27 cellular contexts compared by ENCODE assay signal in the genomic region with DNA sequence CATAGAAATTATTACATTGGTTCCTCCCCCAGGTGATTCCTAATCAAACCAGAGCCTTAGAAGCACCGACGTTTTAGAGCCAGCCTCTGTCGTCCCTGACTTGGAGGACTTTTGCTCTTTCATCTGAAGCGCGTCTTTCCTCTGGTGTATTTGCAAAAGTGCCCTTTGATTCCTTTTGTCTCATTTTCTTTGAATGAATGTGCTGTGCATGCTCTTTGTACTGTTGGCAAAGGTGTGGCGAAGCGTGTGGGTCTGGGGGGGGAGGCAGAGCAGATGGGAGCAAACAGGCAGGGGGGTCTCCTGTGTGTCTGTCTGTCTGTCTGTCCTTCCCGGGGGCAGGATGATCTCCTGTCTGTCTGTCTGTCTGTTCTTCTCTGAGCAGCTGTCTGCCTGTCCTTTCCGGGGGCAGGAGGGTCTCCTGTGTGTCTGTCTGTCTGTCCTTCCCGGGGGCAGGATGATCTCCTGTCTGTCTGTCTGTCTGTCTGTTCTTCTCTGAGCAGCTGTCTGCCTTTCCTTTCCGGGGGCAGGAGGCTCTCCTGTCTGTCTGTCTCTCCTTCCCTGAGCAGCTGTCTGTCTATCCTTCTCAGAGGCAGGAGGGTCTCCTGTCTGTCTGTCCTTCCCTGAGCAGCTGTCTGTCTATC.
DNase-seq lines count a peak whose midpoint lies in the region; ATAC-seq and TF ChIP-seq lines count a peak whose summit lies in the region.
"Had no signal": no experiment of that assay in that cellular context is flagged by ENCODE, and none has a peak within 500 bp of the region (broad histone marks: within the 10 kb centered on the region; RNA-seq: fewer than 3 reads in every experiment).

No MANE protein-coding gene starts in this region.

- no peak overlapping the region for H3K4ac ChIP-seq in neuronal stem cell (ENCODE audit: low read length)

- no peak overlapping the region for H2BK12ac ChIP-seq in neuronal stem cell (ENCODE audit: low read length)

- H3K18ac ChIP-seq in neuronal stem cell (ENCODE audit: low read length) = peak overlapping the region; percentile 53

- no peak overlapping the region for H3K23ac ChIP-seq in neuronal stem cell (ENCODE audit: low read depth, low read length, poor library complexity)

- no CpG with 5 or more reads among the region's 11 CpGs for WGBS in neuronal stem cell (ENCODE audit: extremely low coverage in 2 of 2, insufficient read length in 2 of 2, insufficient replicate concordance in 1 of 2), 2 donors

- H3K4me2 ChIP-seq in GM23338 (no peak overlapping the region), neuronal stem cell (ENCODE audit: insufficient read depth, low read length, poor library complexity, severe bottlenecking) (no peak overlapping the region)
- H3K4me2 ChIP-seq: PC-9 had no signal

- no peaks in the 10 kb centered on the region for H3K79me2 ChIP-seq in GM23338 (replicated peaks; ENCODE audit: insufficient read depth)

- H3K27ac Mint-ChIP-seq in GM23338 = peak overlapping the region; percentile 59
- H3K27ac Mint-ChIP-seq: CD14-positive monocyte had no signal

- H3K9me3 ChIP-seq in neuronal stem cell (replicated peaks in 1 of 2; ENCODE audit: control insufficient read depth in 2 of 2, insufficient read depth in 1 of 2, low read depth in 1 of 2, low read length in 2 of 2) = no peaks in the 10 kb centered on the region
- H3K9me3 ChIP-seq: BE2C, SJCRH30 had no signal

- no peak overlapping the region for H2BK5ac ChIP-seq in neuronal stem cell (ENCODE audit: low read length)

- no peak overlapping the region for H3K4me3 Mint-ChIP-seq in GM23338
- H3K4me3 Mint-ChIP-seq: CD14-positive monocyte; CD8-positive, alpha-beta memory T cell had no signal

- H3K27ac ChIP-seq in GM23338 (ENCODE audit: low read depth) (no peak overlapping the region), neuronal stem cell (replicated peaks; ENCODE audit: low read length) (no peak overlapping the region)
- H3K27ac ChIP-seq: PC-9, SJCRH30 had no signal

- H3F3A ChIP-seq in GM23338 (replicated peaks; ENCODE audit: low read depth) = no peaks in the 10 kb centered on the region

- H3K36me3 ChIP-seq in GM23338 (ENCODE audit: insufficient read depth) (no peaks in the 10 kb centered on the region; the same call in 1 of the 2 replicates), neuronal stem cell (replicated peaks in 1 of 2; ENCODE audit: control insufficient read depth in 2 of 2, insufficient read depth in 2 of 2, low read length in 2 of 2) (no peaks in the 10 kb centered on the region)
- H3K36me3 ChIP-seq: BE2C, SJCRH30 had no signal

- H2BK15ac ChIP-seq in neuronal stem cell (ENCODE audit: low read length) = no peak overlapping the region

- H3K36me3 Mint-ChIP-seq in GM23338 (ENCODE audit: low read depth) = no peaks in the 10 kb centered on the region
- H3K36me3 Mint-ChIP-seq: CD14-positive monocyte had no signal

- H4K8ac ChIP-seq in neuronal stem cell (ENCODE audit: low read depth, low read length) = no peak overlapping the region

- peak overlapping the region; percentile 56 for H2AK5ac ChIP-seq in neuronal stem cell (ENCODE audit: low read depth, low read length)

- no peak for ATAC-seq in GM23338
- ATAC-seq: K562, Right ventricle myocardium inferior, SK-N-SH treated with all-trans-retinoic acid at 6 μM for 48 hours had no signal

- no peak for TF ChIP-seq CTCF in GM23338 (conservative IDR thresholded peaks at IDR 0.05; ENCODE audit: low read depth in 2 of 2)

- no peak overlapping the region for H2BK120ac ChIP-seq in neuronal stem cell (ENCODE audit: low read depth, low read length)

- H3K4me1 ChIP-seq in GM23338 (ENCODE audit: insufficient read depth) = 0 out of 2 replicates have a peak, but pooled peaks cover 4% of the 10 kb centered on the region
- H3K4me1 ChIP-seq in neuronal stem cell (ENCODE audit: control insufficient read depth in 2 of 2, insufficient read depth in 1 of 2, low read depth in 1 of 2, low read length in 2 of 2) = peaks cover 0 to 6% of the 10 kb centered on the region in 2 donors
- H3K4me1 ChIP-seq: BE2C, SJCRH30 had no signal

- H3K79me1 ChIP-seq in neuronal stem cell (ENCODE audit: low read depth, low read length) = no peaks in the 10 kb centered on the region

- peaks cover 3% of the 10 kb centered on the region for H3K27me3 Mint-ChIP-seq in GM23338 (ENCODE audit: insufficient read depth, low read depth, poor library complexity)

- peaks cover 2% of the 10 kb centered on the region; the same call in 2 of the 3 replicates for H3K9me3 Mint-ChIP-seq in GM23338
- H3K9me3 Mint-ChIP-seq: CD8-positive, alpha-beta memory T cell had no signal

- DNase-seq in NCI-H146 (lab: John Stamatoyannopoulos, UW) = peak; percentile 9
- DNase-seq in NCI-H146 treated with DMSO at 0.1 percent for 48 hours (lab: John Stamatoyannopoulos, UW; ENCODE audit: unreplicated experiment) = no peak
- no peak for DNase-seq in GM23338 (ENCODE audit: low spot score)
- peak; percentile 50 for DNase-seq in SW480 (ENCODE audit: low spot score)
- no peak for DNase-seq in neuronal stem cell (ENCODE audit: low spot score)
- no peak for DNase-seq in activated CD4-positive, alpha-beta T cell treated with anti-CD3 and anti-CD28 coated beads for 4 hours
- no peak for DNase-seq in NCI-H82 treated with DMSO at 0.1 percent for 48 hours (lab: John Stamatoyannopoulos, UW; ENCODE audit: unreplicated experiment)
- no peak for DNase-seq in DMS79 (lab: John Stamatoyannopoulos, UW)
- DNase-seq: 8988T; ACHN; BE2C; Calu3; CD8-positive, alpha-beta memory T cell; DND-41; H7; Kasumi-1; NCI-H1092 treated with DMSO at 0.1 percent for 48 hours; NCI-H1694; NCI-H2081; NCI-H510A; NCI-H82; PC-9; SJCRH30 had no signal

- H3K9ac ChIP-seq in neuronal stem cell (ENCODE audit: low read depth, low read length, poor library complexity) = no peak overlapping the region

- H3K4me3 ChIP-seq in GM23338 (no peak overlapping the region), neuronal stem cell (ENCODE audit: low read length in 2 of 2) (no peak overlapping the region)
- H3K4me3 ChIP-seq: K562, PC-9, SJCRH30 had no signal

- no peak overlapping the region for H4K91ac ChIP-seq in neuronal stem cell (ENCODE audit: low read depth, low read length, poor library complexity)

- H4K20me1 ChIP-seq in GM23338 (replicated peaks; ENCODE audit: insufficient read depth) = no peaks in the 10 kb centered on the region

- H3K4me1 Mint-ChIP-seq in GM23338 = peaks cover 12% of the 10 kb centered on the region
- H3K4me1 Mint-ChIP-seq: CD14-positive monocyte; CD8-positive, alpha-beta memory T cell had no signal

- H2AFZ ChIP-seq in GM23338 = no peak overlapping the region
- no peak overlapping the region for H2AFZ ChIP-seq in neuronal stem cell (ENCODE audit: low read length)
- H2AFZ ChIP-seq: PC-9 had no signal

- no peak overlapping the region for H3K14ac ChIP-seq in neuronal stem cell (ENCODE audit: low read length)

- H3K27me3 ChIP-seq in GM23338 (ENCODE audit: insufficient read depth) (no peaks in the 10 kb centered on the region), neuronal stem cell (ENCODE audit: control insufficient read depth in 3 of 3, insufficient read depth in 3 of 3, low read depth in 1 of 3, low read length in 3 of 3) (no peaks in the 10 kb centered on the region)
- H3K27me3 ChIP-seq: BE2C had no signal

- 0 out of 2 replicates have a peak, but pooled peaks cover 4% of the 10 kb centered on the region for H3K9me2 ChIP-seq in GM23338 (ENCODE audit: insufficient read depth)

TF ChIP-seq in GM23338, 12 proteins besides CTCF, POLR2A, EP300 and RAD21 (continues in another document):
- TF ChIP-seq STAT1 (IDR thresholded peaks at IDR 0.05; ENCODE audit: unreplicated experiment) = no peak
- TF ChIP-seq EZH2phosphoT487 (IDR thresholded peaks at IDR 0.05; ENCODE audit: unreplicated experiment) = no peak
- no peak for TF ChIP-seq EZH2 (IDR thresholded peaks at IDR 0.05; ENCODE audit: low read depth, unreplicated experiment)
- TF ChIP-seq, protein P1, sequence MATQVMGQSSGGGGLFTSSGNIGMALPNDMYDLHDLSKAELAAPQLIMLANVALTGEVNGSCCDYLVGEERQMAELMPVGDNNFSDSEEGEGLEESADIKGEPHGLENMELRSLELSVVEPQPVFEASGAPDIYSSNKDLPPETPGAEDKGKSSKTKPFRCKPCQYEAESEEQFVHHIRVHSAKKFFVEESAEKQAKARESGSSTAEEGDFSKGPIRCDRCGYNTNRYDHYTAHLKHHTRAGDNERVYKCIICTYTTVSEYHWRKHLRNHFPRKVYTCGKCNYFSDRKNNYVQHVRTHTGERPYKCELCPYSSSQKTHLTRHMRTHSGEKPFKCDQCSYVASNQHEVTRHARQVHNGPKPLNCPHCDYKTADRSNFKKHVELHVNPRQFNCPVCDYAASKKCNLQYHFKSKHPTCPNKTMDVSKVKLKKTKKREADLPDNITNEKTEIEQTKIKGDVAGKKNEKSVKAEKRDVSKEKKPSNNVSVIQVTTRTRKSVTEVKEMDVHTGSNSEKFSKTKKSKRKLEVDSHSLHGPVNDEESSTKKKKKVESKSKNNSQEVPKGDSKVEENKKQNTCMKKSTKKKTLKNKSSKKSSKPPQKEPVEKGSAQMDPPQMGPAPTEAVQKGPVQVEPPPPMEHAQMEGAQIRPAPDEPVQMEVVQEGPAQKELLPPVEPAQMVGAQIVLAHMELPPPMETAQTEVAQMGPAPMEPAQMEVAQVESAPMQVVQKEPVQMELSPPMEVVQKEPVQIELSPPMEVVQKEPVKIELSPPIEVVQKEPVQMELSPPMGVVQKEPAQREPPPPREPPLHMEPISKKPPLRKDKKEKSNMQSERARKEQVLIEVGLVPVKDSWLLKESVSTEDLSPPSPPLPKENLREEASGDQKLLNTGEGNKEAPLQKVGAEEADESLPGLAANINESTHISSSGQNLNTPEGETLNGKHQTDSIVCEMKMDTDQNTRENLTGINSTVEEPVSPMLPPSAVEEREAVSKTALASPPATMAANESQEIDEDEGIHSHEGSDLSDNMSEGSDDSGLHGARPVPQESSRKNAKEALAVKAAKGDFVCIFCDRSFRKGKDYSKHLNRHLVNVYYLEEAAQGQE (IDR thresholded peaks at IDR 0.05; ENCODE audit: unreplicated experiment) = no peak
- TF ChIP-seq POLR2AphosphoS5 (IDR thresholded peaks at IDR 0.05; ENCODE audit: low read depth) = no peak
- TF ChIP-seq CREB1 (CRISPR knock-in tag; IDR thresholded peaks at IDR 0.05; ENCODE audit: low read depth) = no peak
- TF ChIP-seq JUNB (IDR thresholded peaks at IDR 0.05; ENCODE audit: unreplicated experiment) = no peak
- no peak for TF ChIP-seq NANOG (IDR thresholded peaks at IDR 0.05; ENCODE audit: borderline replicate concordance)
- no peak for TF ChIP-seq ZNF114 (CRISPR knock-in tag; IDR thresholded peaks at IDR 0.05)
- TF ChIP-seq ZNF331 (CRISPR knock-in tag; IDR thresholded peaks at IDR 0.05; ENCODE audit: low read depth) = no peak

Comparison
In these comparisons a context has a peak if more than half of its experiments do, and no peak if none do; other contexts are left out.
1. DNase-seq: peak in NCI-H146 (single experiment) and SW480 (single experiment); none in NCI-H146 treated with DMSO at 0.1 percent for 48 hours (single experiment), GM23338 (single experiment), neuronal stem cell (single experiment), activated CD4-positive, alpha-beta T cell treated with anti-CD3 and anti-CD28 coated beads for 4 hours (0 of 2), NCI-H82 treated with DMSO at 0.1 percent for 48 hours (single experiment) and DMS79 (single experiment).